In the genomic region with DNA sequence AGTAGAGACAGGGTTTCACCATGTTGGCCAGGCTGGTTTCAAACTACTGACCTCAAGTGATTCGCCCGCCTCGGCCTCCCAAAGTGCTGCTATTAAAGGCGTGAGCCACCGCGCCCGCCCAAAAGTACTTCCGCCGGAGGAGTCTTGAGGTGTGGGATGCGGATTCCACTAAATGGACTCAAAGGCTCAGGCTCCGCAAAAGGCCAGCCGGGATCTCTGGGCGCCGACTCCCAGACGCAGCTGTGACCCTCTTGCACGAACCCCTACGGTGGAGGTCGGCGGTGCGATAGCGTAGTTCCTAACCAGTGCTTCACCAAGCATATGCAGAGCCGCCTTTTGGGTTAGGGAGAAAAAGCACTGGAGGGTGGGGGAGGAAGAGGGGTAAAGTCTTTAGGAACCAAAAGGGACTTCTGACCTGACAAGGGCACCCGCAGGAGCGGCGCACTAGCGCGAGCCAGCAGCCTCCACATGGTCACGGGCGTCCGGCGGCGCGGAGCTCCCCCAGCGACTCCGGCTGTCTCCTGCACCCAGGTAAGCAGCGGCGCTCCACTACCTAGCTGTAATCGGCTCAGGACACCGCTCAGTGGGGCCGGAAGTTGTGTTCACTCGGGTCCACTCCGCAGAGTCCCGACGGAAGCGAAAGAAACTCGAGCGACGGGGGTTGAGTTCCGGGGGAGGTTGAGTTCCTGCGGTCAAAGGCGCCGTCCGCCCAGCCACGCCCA, we compare ENCODE assay signal across 8 cellular contexts. TPM values are rescaled to one million over a fixed set of nuclear protein-coding genes. Genes with fewer than 3 reads are reported as not detected.
DNase-seq lines count a peak whose midpoint lies in the region; ATAC-seq and TF ChIP-seq lines count a peak whose summit lies in the region.

A gene (minus strand): TSS at position 590 of the 722 bp plus-strand sequence. CDS start 120 bp downstream, at position 470.

- DNase-seq in D341Med (ENCODE audit: low spot score) = peak; percentile 90
- peak; percentile 95 for DNase-seq in NT2/D1 (ENCODE audit: low read depth, low spot score)
- peak; percentile 80 for DNase-seq in activated CD8-positive, alpha-beta memory T cell treated with anti-CD3 and anti-CD28 coated beads, Interleukin-2, amount 50 U/mL, for 1 hour (ENCODE audit: extremely low read depth)
- DNase-seq in endothelial cell (ENCODE audit: low spot score) = peak; percentile 79
- peak; percentile 86 for DNase-seq in midbrain (lab: John Stamatoyannopoulos, UW)
- DNase-seq in stimulated activated CD8-positive, alpha-beta memory T cell treated with anti-CD3 and anti-CD28 coated beads, Interleukin-2, amount 100 ng/mL, for 1 hour (ENCODE audit: low read depth in 2 of 2) = peak; percentile 78 to 81

- H3K27me3 ChIP-seq in HUES48 (ENCODE audit: control insufficient read depth, insufficient read depth, low read length) = no peaks in the 10 kb centered on the region
- H3K27me3 ChIP-seq in NT2/D1 (ENCODE audit: insufficient read depth, insufficient read length) = no peaks in the 10 kb centered on the region

- H3K36me3 ChIP-seq in HUES48 (ENCODE audit: control insufficient read depth, insufficient read depth, low read length) = peaks cover 40% of the 10 kb centered on the region
- peaks cover 44% of the 10 kb centered on the region for H3K36me3 ChIP-seq in NT2/D1 (ENCODE audit: insufficient read depth, insufficient read length, low read length)

- H3K4me1 ChIP-seq in HUES48 (ENCODE audit: control insufficient read depth, insufficient read depth, low read length) (peaks cover 25% of the 10 kb centered on the region), NT2/D1 (ENCODE audit: insufficient read depth, insufficient read length) (no peaks in the 10 kb centered on the region)

- peak within 1 kb of the TSS; percentile 86 for H3K27ac ChIP-seq in HUES48 (ENCODE audit: low read depth, low read length)

- peak within 1 kb of the TSS; percentile 97 for H3K9ac ChIP-seq in HUES48 (ENCODE audit: low read depth, low read length)
- peak within 1 kb of the TSS; percentile 97 for H3K9ac ChIP-seq in NT2/D1 (ENCODE audit: insufficient read length, low read depth)

- TF ChIP-seq CTCF in endothelial cell (IDR thresholded peaks at IDR 0.05; ENCODE audit: unreplicated experiment) = no peak

- H3K4me3 ChIP-seq in HUES48 (ENCODE audit: low read depth, low read length) (peak within 1 kb of the TSS; percentile 94), NT2/D1 (ENCODE audit: insufficient read length, low read depth) (peak within 1 kb of the TSS; percentile 96)

- H3K9me3 ChIP-seq in HUES48 (ENCODE audit: control insufficient read depth, insufficient read depth, low read length) = no peaks in the 10 kb centered on the region
- H3K9me3 ChIP-seq in NT2/D1 (ENCODE audit: insufficient read depth, low read length) = no peaks in the 10 kb centered on the region

- peaks cover 10% of the 10 kb centered on the region for H3K27me3 Mint-ChIP-seq in endothelial cell (ENCODE audit: unreplicated experiment)

- H3K27ac Mint-ChIP-seq in endothelial cell (ENCODE audit: unreplicated experiment) = peak within 1 kb of the TSS; percentile 78

- peak within 1 kb of the TSS; percentile 93 for H3K4me3 Mint-ChIP-seq in endothelial cell (ENCODE audit: unreplicated experiment)

- H3K4me1 Mint-ChIP-seq in endothelial cell (ENCODE audit: unreplicated experiment) = peaks cover 39% of the 10 kb centered on the region

- peak; percentile 97 for ATAC-seq in GM21390 (IDR thresholded peaks at IDR 0.05; ENCODE audit: unreplicated experiment)

- H3K36me3 Mint-ChIP-seq in endothelial cell (ENCODE audit: low read depth, unreplicated experiment) = peaks cover 19% of the 10 kb centered on the region

- H3K9me3 Mint-ChIP-seq in endothelial cell (ENCODE audit: unreplicated experiment) = no peaks in the 10 kb centered on the region

RNA-seq across cellular contexts. Expression of the gene that starts here (rescaled TPM):
- 47.2 TPM for total RNA-seq in endothelial cell (ENCODE audit: unreplicated experiment)

Comparison
In these comparisons a context has a peak if more than half of its experiments do, and no peak if none do; other contexts are left out.
1. Peak in every context shown above with its lines: DNase-seq, ATAC-seq, H3K4me3 ChIP-seq and H3K27ac ChIP-seq.